Comparison of ENCODE assay signal across 8 cellular contexts in genomic region chr1:113389953-113390834, GRCh38. TPM values are rescaled to one million over a fixed set of nuclear protein-coding genes. Genes with fewer than 3 reads are reported as not detected.
DNase-seq lines count a peak whose midpoint lies in the region; ATAC-seq and TF ChIP-seq lines count a peak whose summit lies in the region.

TSS of gene MAGI3 (plus strand) at chr1:113390515. CDS start at chr1:113391034, 519 bp downstream.

- H3K27me3 ChIP-seq in adipocyte (replicated peaks; ENCODE audit: control insufficient read depth, insufficient read depth, low read length) = no peaks in the 10 kb centered on the region
- H3K27me3 ChIP-seq in cardiac muscle cell = no peaks in the 10 kb centered on the region
- H3K27me3 ChIP-seq in parathyroid adenoma (ENCODE audit: control insufficient read depth, insufficient read depth, low read length) = no peaks in the 10 kb centered on the region
- no peaks in the 10 kb centered on the region for H3K27me3 ChIP-seq in tibial artery

- H3K9ac ChIP-seq in adipocyte (ENCODE audit: low read length) (peak within 1 kb of the TSS; percentile 87), parathyroid adenoma (no peak within 1 kb of the TSS)

- H3K36me3 ChIP-seq in adipocyte (ENCODE audit: control insufficient read depth, insufficient read depth, low read length, severe bottlenecking) = no peaks in the 10 kb centered on the region
- no peaks in the 10 kb centered on the region for H3K36me3 ChIP-seq in cardiac muscle cell
- H3K36me3 ChIP-seq in parathyroid adenoma (ENCODE audit: control insufficient read depth, insufficient read depth, low read length) = no peaks in the 10 kb centered on the region
- H3K36me3 ChIP-seq in tibial artery = no peaks in the 10 kb centered on the region

- H3K4me3 ChIP-seq in adipocyte (ENCODE audit: low read length) (peak within 1 kb of the TSS; percentile 86), cardiac muscle cell (peak within 1 kb of the TSS; percentile 92), parathyroid adenoma (ENCODE audit: low read depth, low read length) (peak within 1 kb of the TSS; percentile 76), tibial artery (peak within 1 kb of the TSS; percentile 90 to 94)

- H3K27ac ChIP-seq in cardiac muscle cell = peak within 1 kb of the TSS; percentile 86
- H3K27ac ChIP-seq in parathyroid adenoma = peak within 1 kb of the TSS; percentile 69
- H3K27ac ChIP-seq in tibial artery = peak within 1 kb of the TSS; percentile 89 to 90

- H3K4me1 ChIP-seq in adipocyte (ENCODE audit: control insufficient read depth, insufficient read depth, low read length) (peaks cover 33% of the 10 kb centered on the region), cardiac muscle cell (ENCODE audit: low read depth) (peaks cover 14% of the 10 kb centered on the region), parathyroid adenoma (no peaks in the 10 kb centered on the region), tibial artery (peaks cover 0 to 34% (median 9%) of the 10 kb centered on the region in 4 donors)

- intact Hi-C loops in tibial artery (cut with DNase I; ENCODE audit: low total_unique reads) = no loop called here

- H2AFZ ChIP-seq in parathyroid adenoma = peak within 1 kb of the TSS; percentile 95

- peak within 1 kb of the TSS; percentile 93 for H3K4me2 ChIP-seq in parathyroid adenoma (ENCODE audit: low read length)

- no peaks in the 10 kb centered on the region for H3K79me2 ChIP-seq in parathyroid adenoma

- POLR2A ChIA-PET in GM10248 (lab: Yijun Ruan, JAX) = no interaction called here

- H3K9me3 ChIP-seq in adipocyte (ENCODE audit: control insufficient read depth, low read length) (no peaks in the 10 kb centered on the region), cardiac muscle cell (ENCODE audit: low read depth) (no peaks in the 10 kb centered on the region), parathyroid adenoma (ENCODE audit: control insufficient read depth, low read length) (no peaks in the 10 kb centered on the region), tibial artery (no peaks in the 10 kb centered on the region)

- TF ChIP-seq CTCF in GM10248 (IDR thresholded peaks at IDR 0.05; ENCODE audit: control extremely low read depth, extremely low read depth, low read depth, missing control alignments) (no peak), cardiac muscle cell (IDR thresholded peaks at IDR 0.05; ENCODE audit: low read depth, low read length) (no peak), parathyroid adenoma (IDR thresholded peaks at IDR 0.05) (no peak), tibial artery (IDR thresholded peaks at IDR 0.05) (no peak)

- DNase-seq in GM10248 (ENCODE audit: extremely low spot score) = peak; percentile 93
- DNase-seq in NCI-H128 (lab: John Stamatoyannopoulos, UW; ENCODE audit: unreplicated experiment) = peak; percentile 99
- peak; percentile 86 to 95 for DNase-seq in SW 1271 (lab: John Stamatoyannopoulos, UW)
- peak; percentile 99 for DNase-seq in adipocyte (ENCODE audit: low read depth)
- DNase-seq in cardiac muscle cell (ENCODE audit: low read depth in 1 of 2, low spot score in 1 of 2) = peak; percentile 98 to 100
- DNase-seq in tibial artery = peak; percentile 97 to 99

- peak; percentile 100 for ATAC-seq in HG02678 (IDR thresholded peaks at IDR 0.05; ENCODE audit: unreplicated experiment)

- CTCF ChIA-PET in GM10248 (lab: Yijun Ruan, JAX) = no interaction called here

RNA-seq across cellular contexts. Expression of gene MAGI3, which starts in this region (rescaled TPM):
- 11.0 and 20.6 TPM in 2 replicates for total RNA-seq in cardiac muscle cell
- polyA plus RNA-seq in cardiac muscle cell = 7.3 and 11.0 TPM in 2 replicates

Comparison
In these comparisons a context has a peak if more than half of its experiments do, and no peak if none do; other contexts are left out.
1. Peak in every context shown above with its lines: DNase-seq, ATAC-seq, H3K4me3 ChIP-seq and H3K27ac ChIP-seq.